ENCODE assay signal across 24 cellular contexts in the genomic region with DNA sequence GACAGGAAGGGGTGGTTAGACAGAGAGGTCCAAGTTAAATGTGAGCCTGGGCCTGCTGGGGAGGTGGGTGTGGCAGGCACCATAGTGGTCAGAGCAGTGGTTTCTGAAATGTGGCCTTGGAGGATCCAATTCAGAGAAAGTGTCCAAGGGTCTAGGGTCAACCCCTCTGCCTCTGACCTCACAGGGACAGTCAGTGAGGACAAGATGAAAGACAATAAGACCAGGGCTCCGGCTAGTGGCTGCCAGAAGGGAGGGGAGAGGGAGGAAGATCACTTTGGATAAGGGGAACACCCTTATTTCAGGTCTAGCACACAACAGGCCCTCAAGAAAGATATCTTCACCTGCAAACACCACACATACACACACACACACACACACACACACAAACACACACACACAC.
"Had no signal": no experiment of that assay in that cellular context is flagged by ENCODE, and none has a peak within 500 bp of the region (broad histone marks: within the 10 kb centered on the region; RNA-seq: fewer than 3 reads in every experiment).

No MANE protein-coding gene starts in this region.

- H3K27ac Mint-ChIP-seq: immature natural killer cell; mesothelial cell of epicardium; naive thymus-derived CD4-positive, alpha-beta T cell; natural killer cell treated with Interleukin-12 subunit alpha and Interleukin-12 subunit beta and Interleukin-15 and Interleukin-18, amount 100 ng/mL, for 72 hours; progenitor cell of endocrine pancreas; stimulated activated naive B cell treated with anti-CD40 and anti-IgM and Interleukin-4, amounts not matched to agents 10 μg/mL and 1 μg/mL and 100 μg/mL, for 72 hours; stimulated activated naive CD8-positive, alpha-beta T cell treated with anti-CD3 and anti-CD28 coated beads, Interleukin-15, Interleukin-2, amounts not matched to agents 100 ng/mL and 50 ng/mL, for 24 hours had no signal

- H3K9me3 ChIP-seq: ovary, upper lobe of right lung had no signal

- H3K4me1 Mint-ChIP-seq: immature natural killer cell; naive thymus-derived CD4-positive, alpha-beta T cell; stimulated activated naive B cell treated with anti-CD40 and anti-IgM and Interleukin-4, amounts not matched to agents 10 μg/mL and 1 μg/mL and 100 μg/mL, for 72 hours had no signal

- H3K4me3 ChIP-seq: left ventricle myocardium inferior, lung, ovary, skin epidermis, suprapubic skin, thoracic aorta, tibial artery, upper lobe of right lung had no signal

- DNase-seq: hypothalamus; immature natural killer cell; left ventricle myocardium inferior; mesendoderm; naive thymus-derived CD4-positive, alpha-beta T cell; ovary; right cardiac atrium; stimulated activated CD4-positive, alpha-beta T cell treated with anti-CD3 and anti-CD28 coated beads, Interleukin-12 subunit alpha, Interleukin-12 subunit beta, amount 100 ng/mL, for 4 hours; stimulated activated CD4-positive, alpha-beta T cell treated with anti-CD3 and anti-CD28 coated beads, Interleukin-15, amount 100 ng/mL, for 24 hours; stimulated activated CD4-positive, alpha-beta T cell treated with anti-CD3 and anti-CD28 coated beads, Interleukin-2, amount 100 ng/mL, for 24 hours; stimulated activated CD4-positive, alpha-beta T cell treated with anti-CD3 and anti-CD28 coated beads, Interleukin-4, amount 100 ng/mL, for 1 hour; stimulated activated naive B cell treated with anti-CD40 and anti-IgM and Interleukin-4, amounts not matched to agents 10 μg/mL and 1 μg/mL and 100 μg/mL, for 72 hours; tibial artery; trophoblast cell; upper lobe of right lung had no signal

- H3K4me3 Mint-ChIP-seq: immature natural killer cell; mesothelial cell of epicardium; naive thymus-derived CD4-positive, alpha-beta T cell; natural killer cell treated with Interleukin-12 subunit alpha and Interleukin-12 subunit beta and Interleukin-15 and Interleukin-18, amount 100 ng/mL, for 72 hours; stimulated activated naive B cell treated with anti-CD40 and anti-IgM and Interleukin-4, amounts not matched to agents 10 μg/mL and 1 μg/mL and 100 μg/mL, for 72 hours; stimulated activated naive CD8-positive, alpha-beta T cell treated with anti-CD3 and anti-CD28 coated beads, Interleukin-15, Interleukin-2, amounts not matched to agents 100 ng/mL and 50 ng/mL, for 24 hours had no signal

- H3K27ac ChIP-seq: left ventricle myocardium inferior, ovary, skin epidermis, suprapubic skin, thoracic aorta, tibial artery, upper lobe of right lung had no signal

- H3K36me3 ChIP-seq: left ventricle myocardium inferior, ovary, suprapubic skin, thoracic aorta, tibial artery, upper lobe of right lung had no signal

- H3K27me3 Mint-ChIP-seq: progenitor cell of endocrine pancreas had no signal

- ATAC-seq: naive thymus-derived CD4-positive, alpha-beta T cell; natural killer cell treated with Interleukin-12 subunit alpha and Interleukin-12 subunit beta and Interleukin-15 and Interleukin-18, amount 100 ng/mL, for 72 hours; right cardiac atrium; sciatic nerve; stimulated activated naive B cell treated with anti-CD40 and anti-IgM and Interleukin-4, amounts not matched to agents 10 μg/mL and 1 μg/mL and 100 μg/mL, for 72 hours; upper lobe of right lung had no signal

- H3K4me1 ChIP-seq: left ventricle myocardium inferior, suprapubic skin, tibial artery, upper lobe of right lung had no signal

- H3K27me3 ChIP-seq: ovary, suprapubic skin, tibial artery, upper lobe of right lung had no signal
